In the genomic region with DNA sequence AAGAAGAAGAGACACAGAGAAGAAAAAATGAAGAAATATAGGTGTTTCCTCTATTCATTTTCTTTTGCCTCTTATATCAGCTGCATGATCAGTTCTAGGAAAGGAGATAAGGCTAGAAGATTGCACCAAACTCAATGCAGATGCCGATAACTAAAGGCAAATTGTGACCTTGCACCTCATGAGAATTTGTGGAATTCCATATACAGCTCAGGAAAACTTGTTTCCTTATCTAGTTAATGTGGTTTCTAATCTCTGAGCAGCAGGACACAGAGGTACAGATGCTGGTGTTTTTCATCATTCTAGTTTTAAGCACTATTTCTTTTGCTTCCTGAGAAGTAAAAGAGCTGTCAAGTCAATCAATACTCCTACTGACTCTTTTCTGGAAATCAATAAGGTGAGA, we compare ENCODE assay signal across 2 cellular contexts.
TF ChIP-seq lines count a peak whose summit lies in the region.

No MANE protein-coding gene starts in this region.

TF ChIP-seq in GM23338, 12 proteins besides CTCF, POLR2A, EP300 and RAD21 (continued from another document and continues in another):
- TF ChIP-seq, protein P1, sequence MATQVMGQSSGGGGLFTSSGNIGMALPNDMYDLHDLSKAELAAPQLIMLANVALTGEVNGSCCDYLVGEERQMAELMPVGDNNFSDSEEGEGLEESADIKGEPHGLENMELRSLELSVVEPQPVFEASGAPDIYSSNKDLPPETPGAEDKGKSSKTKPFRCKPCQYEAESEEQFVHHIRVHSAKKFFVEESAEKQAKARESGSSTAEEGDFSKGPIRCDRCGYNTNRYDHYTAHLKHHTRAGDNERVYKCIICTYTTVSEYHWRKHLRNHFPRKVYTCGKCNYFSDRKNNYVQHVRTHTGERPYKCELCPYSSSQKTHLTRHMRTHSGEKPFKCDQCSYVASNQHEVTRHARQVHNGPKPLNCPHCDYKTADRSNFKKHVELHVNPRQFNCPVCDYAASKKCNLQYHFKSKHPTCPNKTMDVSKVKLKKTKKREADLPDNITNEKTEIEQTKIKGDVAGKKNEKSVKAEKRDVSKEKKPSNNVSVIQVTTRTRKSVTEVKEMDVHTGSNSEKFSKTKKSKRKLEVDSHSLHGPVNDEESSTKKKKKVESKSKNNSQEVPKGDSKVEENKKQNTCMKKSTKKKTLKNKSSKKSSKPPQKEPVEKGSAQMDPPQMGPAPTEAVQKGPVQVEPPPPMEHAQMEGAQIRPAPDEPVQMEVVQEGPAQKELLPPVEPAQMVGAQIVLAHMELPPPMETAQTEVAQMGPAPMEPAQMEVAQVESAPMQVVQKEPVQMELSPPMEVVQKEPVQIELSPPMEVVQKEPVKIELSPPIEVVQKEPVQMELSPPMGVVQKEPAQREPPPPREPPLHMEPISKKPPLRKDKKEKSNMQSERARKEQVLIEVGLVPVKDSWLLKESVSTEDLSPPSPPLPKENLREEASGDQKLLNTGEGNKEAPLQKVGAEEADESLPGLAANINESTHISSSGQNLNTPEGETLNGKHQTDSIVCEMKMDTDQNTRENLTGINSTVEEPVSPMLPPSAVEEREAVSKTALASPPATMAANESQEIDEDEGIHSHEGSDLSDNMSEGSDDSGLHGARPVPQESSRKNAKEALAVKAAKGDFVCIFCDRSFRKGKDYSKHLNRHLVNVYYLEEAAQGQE (IDR thresholded peaks at IDR 0.05; ENCODE audit: unreplicated experiment), result no peak
- TF ChIP-seq, protein P2, sequence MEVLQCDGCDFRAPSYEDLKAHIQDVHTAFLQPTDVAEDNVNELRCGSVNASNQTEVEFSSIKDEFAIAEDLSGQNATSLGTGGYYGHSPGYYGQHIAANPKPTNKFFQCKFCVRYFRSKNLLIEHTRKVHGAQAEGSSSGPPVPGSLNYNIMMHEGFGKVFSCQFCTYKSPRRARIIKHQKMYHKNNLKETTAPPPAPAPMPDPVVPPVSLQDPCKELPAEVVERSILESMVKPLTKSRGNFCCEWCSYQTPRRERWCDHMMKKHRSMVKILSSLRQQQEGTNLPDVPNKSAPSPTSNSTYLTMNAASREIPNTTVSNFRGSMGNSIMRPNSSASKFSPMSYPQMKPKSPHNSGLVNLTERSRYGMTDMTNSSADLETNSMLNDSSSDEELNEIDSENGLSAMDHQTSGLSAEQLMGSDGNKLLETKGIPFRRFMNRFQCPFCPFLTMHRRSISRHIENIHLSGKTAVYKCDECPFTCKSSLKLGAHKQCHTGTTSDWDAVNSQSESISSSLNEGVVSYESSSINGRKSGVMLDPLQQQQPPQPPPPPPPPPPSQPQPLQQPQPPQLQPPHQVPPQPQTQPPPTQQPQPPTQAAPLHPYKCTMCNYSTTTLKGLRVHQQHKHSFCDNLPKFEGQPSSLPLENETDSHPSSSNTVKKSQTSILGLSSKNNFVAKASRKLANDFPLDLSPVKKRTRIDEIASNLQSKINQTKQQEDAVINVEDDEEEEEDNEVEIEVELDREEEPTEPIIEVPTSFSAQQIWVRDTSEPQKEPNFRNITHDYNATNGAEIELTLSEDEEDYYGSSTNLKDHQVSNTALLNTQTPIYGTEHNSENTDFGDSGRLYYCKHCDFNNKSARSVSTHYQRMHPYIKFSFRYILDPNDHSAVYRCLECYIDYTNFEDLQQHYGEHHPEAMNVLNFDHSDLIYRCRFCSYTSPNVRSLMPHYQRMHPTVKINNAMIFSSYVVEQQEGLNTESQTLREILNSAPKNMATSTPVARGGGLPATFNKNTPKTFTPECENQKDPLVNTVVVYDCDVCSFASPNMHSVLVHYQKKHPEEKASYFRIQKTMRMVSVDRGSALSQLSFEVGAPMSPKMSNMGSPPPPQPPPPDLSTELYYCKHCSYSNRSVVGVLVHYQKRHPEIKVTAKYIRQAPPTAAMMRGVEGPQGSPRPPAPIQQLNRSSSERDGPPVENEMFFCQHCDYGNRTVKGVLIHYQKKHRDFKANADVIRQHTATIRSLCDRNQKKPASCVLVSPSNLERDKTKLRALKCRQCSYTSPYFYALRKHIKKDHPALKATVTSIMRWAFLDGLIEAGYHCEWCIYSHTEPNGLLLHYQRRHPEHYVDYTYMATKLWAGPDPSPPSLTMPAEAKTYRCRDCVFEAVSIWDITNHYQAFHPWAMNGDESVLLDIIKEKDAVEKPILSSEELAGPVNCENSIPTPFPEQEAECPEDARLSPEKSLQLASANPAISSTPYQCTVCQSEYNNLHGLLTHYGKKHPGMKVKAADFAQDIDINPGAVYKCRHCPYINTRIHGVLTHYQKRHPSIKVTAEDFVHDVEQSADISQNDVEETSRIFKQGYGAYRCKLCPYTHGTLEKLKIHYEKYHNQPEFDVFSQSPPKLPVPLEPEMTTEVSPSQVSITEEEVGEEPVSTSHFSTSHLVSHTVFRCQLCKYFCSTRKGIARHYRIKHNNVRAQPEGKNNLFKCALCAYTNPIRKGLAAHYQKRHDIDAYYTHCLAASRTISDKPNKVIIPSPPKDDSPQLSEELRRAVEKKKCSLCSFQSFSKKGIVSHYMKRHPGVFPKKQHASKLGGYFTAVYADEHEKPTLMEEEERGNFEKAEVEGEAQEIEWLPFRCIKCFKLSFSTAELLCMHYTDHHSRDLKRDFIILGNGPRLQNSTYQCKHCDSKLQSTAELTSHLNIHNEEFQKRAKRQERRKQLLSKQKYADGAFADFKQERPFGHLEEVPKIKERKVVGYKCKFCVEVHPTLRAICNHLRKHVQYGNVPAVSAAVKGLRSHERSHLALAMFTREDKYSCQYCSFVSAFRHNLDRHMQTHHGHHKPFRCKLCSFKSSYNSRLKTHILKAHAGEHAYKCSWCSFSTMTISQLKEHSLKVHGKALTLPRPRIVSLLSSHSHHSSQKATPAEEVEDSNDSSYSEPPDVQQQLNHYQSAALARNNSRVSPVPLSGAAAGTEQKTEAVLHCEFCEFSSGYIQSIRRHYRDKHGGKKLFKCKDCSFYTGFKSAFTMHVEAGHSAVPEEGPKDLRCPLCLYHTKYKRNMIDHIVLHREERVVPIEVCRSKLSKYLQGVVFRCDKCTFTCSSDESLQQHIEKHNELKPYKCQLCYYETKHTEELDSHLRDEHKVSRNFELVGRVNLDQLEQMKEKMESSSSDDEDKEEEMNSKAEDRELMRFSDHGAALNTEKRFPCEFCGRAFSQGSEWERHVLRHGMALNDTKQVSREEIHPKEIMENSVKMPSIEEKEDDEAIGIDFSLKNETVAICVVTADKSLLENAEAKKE (CRISPR knock-in tag; IDR thresholded peaks at IDR 0.05), result no peak
- TF ChIP-seq ZNF331 (CRISPR knock-in tag; IDR thresholded peaks at IDR 0.05; ENCODE audit: low read depth) (no peak), CREB1 (CRISPR knock-in tag; IDR thresholded peaks at IDR 0.05; ENCODE audit: low read depth) (no peak), ZNF114 (CRISPR knock-in tag; IDR thresholded peaks at IDR 0.05) (no peak), ETS1 (IDR thresholded peaks at IDR 0.05) (no peak), JUNB (IDR thresholded peaks at IDR 0.05; ENCODE audit: unreplicated experiment) (no peak), NANOG (IDR thresholded peaks at IDR 0.05; ENCODE audit: borderline replicate concordance) (no peak), POLR2AphosphoS5 (IDR thresholded peaks at IDR 0.05; ENCODE audit: low read depth) (no peak), STAT1 (IDR thresholded peaks at IDR 0.05; ENCODE audit: unreplicated experiment) (no peak)

TF ChIP-seq in K562, 482 proteins besides CTCF, POLR2A, EP300 and RAD21 (continued from another document):
- TF ChIP-seq, protein P3, sequence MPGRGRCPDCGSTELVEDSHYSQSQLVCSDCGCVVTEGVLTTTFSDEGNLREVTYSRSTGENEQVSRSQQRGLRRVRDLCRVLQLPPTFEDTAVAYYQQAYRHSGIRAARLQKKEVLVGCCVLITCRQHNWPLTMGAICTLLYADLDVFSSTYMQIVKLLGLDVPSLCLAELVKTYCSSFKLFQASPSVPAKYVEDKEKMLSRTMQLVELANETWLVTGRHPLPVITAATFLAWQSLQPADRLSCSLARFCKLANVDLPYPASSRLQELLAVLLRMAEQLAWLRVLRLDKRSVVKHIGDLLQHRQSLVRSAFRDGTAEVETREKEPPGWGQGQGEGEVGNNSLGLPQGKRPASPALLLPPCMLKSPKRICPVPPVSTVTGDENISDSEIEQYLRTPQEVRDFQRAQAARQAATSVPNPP (IDR thresholded peaks at IDR 0.05; ENCODE audit: borderline replicate concordance, insufficient read depth, insufficient read length), result no peak
- peak; percentile 15; the same call in 1 of the 2 replicates for TF ChIP-seq ARID1B (IDR thresholded peaks at IDR 0.05)
- no peak for TF ChIP-seq TAF9B (IDR thresholded peaks at IDR 0.05; ENCODE audit: partially characterized antibody)
- no peak for TF ChIP-seq ZNF717 (CRISPR knock-in tag; IDR thresholded peaks at IDR 0.05)
- no peak for TF ChIP-seq IFI16 (CRISPR knock-in tag; IDR thresholded peaks at IDR 0.05)
- no peak for TF ChIP-seq MECOM (CRISPR knock-in tag; IDR thresholded peaks at IDR 0.05)
- TF ChIP-seq, protein P4, sequence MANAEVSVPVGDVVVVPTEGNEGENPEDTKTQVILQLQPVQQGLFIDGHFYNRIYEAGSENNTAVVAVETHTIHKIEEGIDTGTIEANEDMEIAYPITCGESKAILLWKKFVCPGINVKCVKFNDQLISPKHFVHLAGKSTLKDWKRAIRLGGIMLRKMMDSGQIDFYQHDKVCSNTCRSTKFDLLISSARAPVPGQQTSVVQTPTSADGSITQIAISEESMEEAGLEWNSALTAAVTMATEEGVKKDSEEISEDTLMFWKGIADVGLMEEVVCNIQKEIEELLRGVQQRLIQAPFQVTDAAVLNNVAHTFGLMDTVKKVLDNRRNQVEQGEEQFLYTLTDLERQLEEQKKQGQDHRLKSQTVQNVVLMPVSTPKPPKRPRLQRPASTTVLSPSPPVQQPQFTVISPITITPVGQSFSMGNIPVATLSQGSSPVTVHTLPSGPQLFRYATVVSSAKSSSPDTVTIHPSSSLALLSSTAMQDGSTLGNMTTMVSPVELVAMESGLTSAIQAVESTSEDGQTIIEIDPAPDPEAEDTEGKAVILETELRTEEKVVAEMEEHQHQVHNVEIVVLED (CRISPR knock-in tag; IDR thresholded peaks at IDR 0.05), result no peak
- TF ChIP-seq TEAD4 (IDR thresholded peaks at IDR 0.05; ENCODE audit: low read length), result peak; percentile 70
- no peak for TF ChIP-seq TEAD4 (CRISPR knock-in tag; IDR thresholded peaks at IDR 0.05; ENCODE audit: borderline replicate concordance)
- TF ChIP-seq, protein P5, sequence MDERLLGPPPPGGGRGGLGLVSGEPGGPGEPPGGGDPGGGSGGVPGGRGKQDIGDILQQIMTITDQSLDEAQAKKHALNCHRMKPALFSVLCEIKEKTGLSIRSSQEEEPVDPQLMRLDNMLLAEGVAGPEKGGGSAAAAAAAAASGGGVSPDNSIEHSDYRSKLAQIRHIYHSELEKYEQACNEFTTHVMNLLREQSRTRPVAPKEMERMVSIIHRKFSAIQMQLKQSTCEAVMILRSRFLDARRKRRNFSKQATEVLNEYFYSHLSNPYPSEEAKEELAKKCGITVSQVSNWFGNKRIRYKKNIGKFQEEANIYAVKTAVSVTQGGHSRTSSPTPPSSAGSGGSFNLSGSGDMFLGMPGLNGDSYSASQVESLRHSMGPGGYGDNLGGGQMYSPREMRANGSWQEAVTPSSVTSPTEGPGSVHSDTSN (CRISPR knock-in tag; IDR thresholded peaks at IDR 0.05; ENCODE audit: low read depth), result no peak
- TF ChIP-seq, protein P5 (tag; conservative IDR thresholded peaks at IDR 0.05; ENCODE audit: low read depth), result no peak
- TF ChIP-seq, protein P6, sequence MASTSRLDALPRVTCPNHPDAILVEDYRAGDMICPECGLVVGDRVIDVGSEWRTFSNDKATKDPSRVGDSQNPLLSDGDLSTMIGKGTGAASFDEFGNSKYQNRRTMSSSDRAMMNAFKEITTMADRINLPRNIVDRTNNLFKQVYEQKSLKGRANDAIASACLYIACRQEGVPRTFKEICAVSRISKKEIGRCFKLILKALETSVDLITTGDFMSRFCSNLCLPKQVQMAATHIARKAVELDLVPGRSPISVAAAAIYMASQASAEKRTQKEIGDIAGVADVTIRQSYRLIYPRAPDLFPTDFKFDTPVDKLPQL (IDR thresholded peaks at IDR 0.05; ENCODE audit: extremely low read depth, insufficient read length), result no peak
- no peak for TF ChIP-seq CBX8 (IDR thresholded peaks at IDR 0.05; ENCODE audit: borderline replicate concordance, extremely low read depth, low read depth, low read length, poor library complexity, severe bottlenecking)
